Comparison of ENCODE assay signal across 9 cellular contexts in the genomic region with DNA sequence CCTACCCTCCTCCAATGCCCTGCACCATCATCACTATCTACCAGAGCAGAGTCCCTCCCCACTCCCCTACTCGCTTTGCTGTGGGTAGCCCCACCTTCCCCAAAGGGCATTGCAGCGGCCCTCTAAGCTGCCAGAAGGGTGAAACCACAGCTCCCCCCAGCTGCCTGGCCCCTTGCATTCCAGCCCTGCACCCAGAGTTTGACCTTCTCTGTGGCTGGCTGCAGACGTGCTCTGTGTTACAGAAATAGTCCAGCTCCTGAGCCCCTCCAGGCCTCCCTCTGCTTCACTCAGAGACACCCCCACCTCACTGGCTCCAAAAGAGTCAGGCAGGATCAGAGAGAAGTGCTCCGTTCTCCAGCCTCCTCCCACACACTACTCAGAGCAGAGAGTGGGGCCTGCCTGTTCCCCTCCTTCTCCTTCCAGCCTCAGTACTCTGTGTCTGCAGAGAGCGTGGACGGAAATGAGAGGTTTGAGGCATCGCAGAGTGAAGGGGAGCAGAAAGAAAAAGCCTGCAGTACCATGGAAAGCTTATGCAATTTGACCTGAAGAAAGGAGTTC.
DNase-seq lines count a peak whose midpoint lies in the region; ATAC-seq and TF ChIP-seq lines count a peak whose summit lies in the region.
"Had no signal": no experiment of that assay in that cellular context is flagged by ENCODE, and none has a peak within 500 bp of the region (broad histone marks: within the 10 kb centered on the region; RNA-seq: fewer than 3 reads in every experiment).

No MANE protein-coding gene starts in this region.

- TF ChIP-seq RAD21 in liver (IDR thresholded peaks at IDR 0.05), result no peak

- CTCF ChIA-PET in activated CD4-positive, alpha-beta T cell treated with anti-CD3 and anti-CD28 coated beads for 36 hours (lab: Charles Lee), result interaction anchor here (1.0 kb wide), 2 partner anchors 11 to 46 kb away, joined by 3 read pairs; no protein-coding TSS in a partner anchor

- H3K4me1 Mint-ChIP-seq in activated CD4-positive, alpha-beta T cell treated with anti-CD3 and anti-CD28 coated beads for 36 hours, result peaks cover 15% of the 10 kb centered on the region

- H3K36me3 ChIP-seq in liver (ENCODE audit: control insufficient read depth in 4 of 4, insufficient read depth in 3 of 4, low read depth in 1 of 4, low read length in 3 of 4) (no peaks in the 10 kb centered on the region), upper lobe of right lung (no peaks in the 10 kb centered on the region)

- POLR2A ChIA-PET in activated CD4-positive, alpha-beta T cell treated with anti-CD3 and anti-CD28 coated beads for 36 hours (lab: Charles Lee), result no interaction called here

- no peaks in the 10 kb centered on the region for H3K9me3 Mint-ChIP-seq in activated CD4-positive, alpha-beta T cell treated with anti-CD3 and anti-CD28 coated beads for 36 hours (ENCODE audit: low read depth)

- H3K27ac ChIP-seq in angular gyrus (ENCODE audit: low read depth, low read length), result peak overlapping the region; percentile 25
- H3K27ac ChIP-seq in liver (ENCODE audit: low read depth in 1 of 2, low read length in 2 of 2), result no peak overlapping the region
- H3K27ac ChIP-seq in upper lobe of right lung, result no peak overlapping the region

- peaks cover 11 to 26% (median 22%) of the 10 kb centered on the region in 4 donors for H3K4me1 ChIP-seq in liver (ENCODE audit: control insufficient read depth in 4 of 4, insufficient read depth in 4 of 4, low read length in 3 of 4)
- H3K4me1 ChIP-seq in upper lobe of right lung, result peaks cover 17% of the 10 kb centered on the region

- no peaks in the 10 kb centered on the region for H3K9me3 ChIP-seq in liver (ENCODE audit: control insufficient read depth in 4 of 4, low read length in 3 of 4)
- no peaks in the 10 kb centered on the region for H3K9me3 ChIP-seq in upper lobe of right lung

- H3K9ac ChIP-seq in liver (ENCODE audit: low read depth in 1 of 2, low read length in 2 of 2), result no peak overlapping the region

- peak; percentile 16 for ATAC-seq in activated CD4-positive, alpha-beta T cell treated with anti-CD3 and anti-CD28 coated beads for 36 hours
- peak; percentile 51 for ATAC-seq in upper lobe of right lung
- ATAC-seq in GM21367 (IDR thresholded peaks at IDR 0.05; ENCODE audit: unreplicated experiment), result no peak
- ATAC-seq in GM21390 (IDR thresholded peaks at IDR 0.05; ENCODE audit: unreplicated experiment), result no peak

- H3K4me3 ChIP-seq in liver (ENCODE audit: low read depth in 1 of 3, low read length in 3 of 3) (no peak overlapping the region), upper lobe of right lung (no peak overlapping the region)

- no peak overlapping the region for H3K4me3 Mint-ChIP-seq in activated CD4-positive, alpha-beta T cell treated with anti-CD3 and anti-CD28 coated beads for 36 hours

- H3K27me3 ChIP-seq in liver (ENCODE audit: control insufficient read depth in 4 of 4, insufficient read depth in 4 of 4, low read length in 3 of 4) (no peaks in the 10 kb centered on the region), upper lobe of right lung (no peaks in the 10 kb centered on the region)

- 73% methylated on average over 7 of the region's 7 CpGs for whole genome bisulfite sequencing in liver

- H3K27me3 Mint-ChIP-seq in activated CD4-positive, alpha-beta T cell treated with anti-CD3 and anti-CD28 coated beads for 36 hours, result peaks cover 9% of the 10 kb centered on the region

- intact Hi-C loops in activated CD4-positive, alpha-beta T cell treated with anti-CD3 and anti-CD28 coated beads for 36 hours (cut with DNase I, micrococcal nuclease), result no loop called here
- intact Hi-C loops in upper lobe of right lung (cut with DNase I), result no loop called here

- DNase-seq in activated CD4-positive, alpha-beta T cell treated with anti-CD3 and anti-CD28 coated beads for 36 hours, result no peak
- DNase-seq in activated CD4-positive, alpha-beta T cell treated with anti-CD3 and anti-CD28 coated beads for 4 hours, result no peak
- DNase-seq in upper lobe of right lung (no peak), HT-29 (ENCODE audit: low spot score) (no peak)
- DNase-seq: stimulated activated CD4-positive, alpha-beta T cell treated with anti-CD3 and anti-CD28 coated beads, Interleukin-2, amount 100 ng/mL, for 24 hours had no signal

- no peak overlapping the region for H3K27ac Mint-ChIP-seq in activated CD4-positive, alpha-beta T cell treated with anti-CD3 and anti-CD28 coated beads for 36 hours

- no peaks in the 10 kb centered on the region for H3K36me3 Mint-ChIP-seq in activated CD4-positive, alpha-beta T cell treated with anti-CD3 and anti-CD28 coated beads for 36 hours (ENCODE audit: low read depth)

- no peak for TF ChIP-seq CTCF in liver (IDR thresholded peaks at IDR 0.05; ENCODE audit: low read depth, low read length, missing input control)
- TF ChIP-seq CTCF in upper lobe of right lung (IDR thresholded peaks at IDR 0.05), result no peak

TF ChIP-seq in liver, 16 proteins besides CTCF, POLR2A, EP300 and RAD21:
- TF ChIP-seq TAF1 (conservative IDR thresholded peaks at IDR 0.05) (no peak), NR2F2 (IDR thresholded peaks at IDR 0.05) (peak; percentile 20)

Comparison
In these comparisons a context has a peak if more than half of its experiments do, and no peak if none do; other contexts are left out.
1. ATAC-seq: peak in activated CD4-positive, alpha-beta T cell treated with anti-CD3 and anti-CD28 coated beads for 36 hours (single experiment) and upper lobe of right lung (single experiment); none in GM21367 (single experiment) and GM21390 (single experiment).